ENCODE assay signal across 20 cellular contexts in the genomic region with DNA sequence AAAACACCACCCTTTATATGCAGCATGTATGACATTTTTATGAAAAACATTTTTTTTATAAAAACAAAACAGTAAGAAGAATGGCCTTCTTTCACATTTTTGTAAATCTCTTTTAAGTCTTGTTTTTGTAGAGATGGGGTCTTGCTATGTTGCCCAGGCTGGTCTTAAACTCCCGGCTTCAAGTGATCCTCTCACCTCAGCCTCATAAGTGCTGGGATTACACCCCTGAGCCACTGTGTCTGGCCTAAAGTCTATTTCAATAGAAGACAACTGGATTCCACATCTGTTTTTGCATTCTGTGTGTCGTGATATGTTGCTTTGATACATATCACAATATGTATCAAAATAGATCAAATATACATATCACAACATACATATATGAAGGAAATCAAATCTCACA.
DNase-seq lines count a peak whose midpoint lies in the region; ATAC-seq, FAIRE-seq and TF ChIP-seq lines count a peak whose summit lies in the region.
"Had no signal": no experiment of that assay in that cellular context is flagged by ENCODE, and none has a peak within 500 bp of the region (broad histone marks: within the 10 kb centered on the region; RNA-seq: fewer than 3 reads in every experiment).

No MANE protein-coding gene starts in this region.

- DNase-seq in HepG2 (ENCODE audit: low spot score) (no peak), right lobe of liver (no peak), endothelial cell of umbilical vein (ENCODE audit: low read depth, low spot score) (no peak), nucleus accumbens (lab: John Stamatoyannopoulos, UW) (no peak)
- no peak for DNase-seq in stimulated activated naive B cell treated with anti-CD40 and anti-IgM and Interleukin-4, amounts not matched to agents 10 μg/mL and 1 μg/mL and 100 μg/mL, for 72 hours
- DNase-seq: AML-193; Caco-2; Calu3; CD4-positive, alpha-beta T cell; CD8-positive, alpha-beta T cell; DMS79 treated with DMSO at 0.1 percent for 48 hours; GF-D8 had no signal

- FAIRE-seq in HepG2 (lab: Jason Lieb, UNC) (no peak), endothelial cell of umbilical vein (lab: Jason Lieb, UNC) (no peak)
- FAIRE-seq: D721Med, G401.6, GM12891 had no signal

- no peaks in the 10 kb centered on the region for H3K27me3 Mint-ChIP-seq in stimulated activated naive B cell treated with anti-CD40 and anti-IgM and Interleukin-4, amounts not matched to agents 10 μg/mL and 1 μg/mL and 100 μg/mL, for 72 hours
- H3K27me3 Mint-ChIP-seq: B cell; CD4-positive, alpha-beta T cell had no signal

- TF ChIP-seq RAD21 in HepG2 (CRISPR knock-in tag; IDR thresholded peaks at IDR 0.05), result no peak

- H3K36me3 ChIP-seq in HepG2 (replicated peaks in 1 of 2; ENCODE audit: control insufficient read depth in 1 of 2, insufficient read depth in 2 of 2, low read length in 2 of 2) (peaks cover 0 to 3% of the 10 kb centered on the region in 2 experiments; a peak in 2 of 5 replicates), right lobe of liver (peaks cover 0 to 20% (median 6%) of the 10 kb centered on the region in 4 donors), endothelial cell of umbilical vein (ENCODE audit: control insufficient read depth in 2 of 2, extremely low read depth in 1 of 2, insufficient read depth in 2 of 2, low read length in 2 of 2) (peaks cover 24 to 59% of the 10 kb centered on the region in 2 experiments)

- peaks cover 0 to 2% of the 10 kb centered on the region in 2 donors for H3K4me1 Mint-ChIP-seq in stimulated activated naive B cell treated with anti-CD40 and anti-IgM and Interleukin-4, amounts not matched to agents 10 μg/mL and 1 μg/mL and 100 μg/mL, for 72 hours

- H4K20me1 ChIP-seq in HepG2 (ENCODE audit: insufficient read depth, low read length), result no peaks in the 10 kb centered on the region
- no peaks in the 10 kb centered on the region for H4K20me1 ChIP-seq in endothelial cell of umbilical vein (replicated peaks; ENCODE audit: control insufficient read depth, extremely low read depth, insufficient read depth, low read length)
- H4K20me1 ChIP-seq: BLaER1 treated with 17β-estradiol and CSF1 and Interleukin-3, amounts not matched to agents 10 nM and 100 nM had no signal

- CTCF ChIA-PET in HepG2 (lab: Yijun Ruan, JAX; ENCODE audit: low intra/inter-chr PET ratio, low total read pairs) (no interaction called here), endothelial cell of umbilical vein (lab: Charles Lee) (interaction anchor here (1.0 to 1.3 kb wide), 3 partner anchors 10 to 223 kb away, joined by 3 to 6 read pairs (median 4); no protein-coding TSS in a partner anchor)

- TF ChIP-seq CTCF in HepG2 (CRISPR knock-in tag; IDR thresholded peaks at IDR 0.05) (no peak), right lobe of liver (IDR thresholded peaks at IDR 0.05) (no peak), endothelial cell of umbilical vein (IDR thresholded peaks at IDR 0.05; ENCODE audit: extremely low read depth in 1 of 2, insufficient read depth in 1 of 2, low read depth in 1 of 2, low read length in 2 of 2) (no peak)

- no peak overlapping the region for H3K4me3 ChIP-seq in HepG2 (replicated peaks in 1 of 3; ENCODE audit: insufficient read depth in 1 of 3, low read depth in 2 of 3, low read length in 3 of 3)
- no peak overlapping the region for H3K4me3 ChIP-seq in right lobe of liver
- no peak overlapping the region for H3K4me3 ChIP-seq in endothelial cell of umbilical vein (replicated peaks in 1 of 3; ENCODE audit: insufficient read depth in 1 of 3, low read depth in 1 of 3, low read length in 3 of 3)
- H3K4me3 ChIP-seq: A549; BLaER1 treated with 17β-estradiol and CSF1 and Interleukin-3, amounts not matched to agents 10 nM and 100 nM had no signal

- TF ChIP-seq EP300 in HepG2 (IDR thresholded peaks at IDR 0.05; ENCODE audit: low read depth in 2 of 2, low read length in 2 of 2), result no peak
- TF ChIP-seq EP300 in HepG2 (CRISPR knock-in tag; IDR thresholded peaks at IDR 0.05; ENCODE audit: borderline replicate concordance), result no peak

- H3K79me2 ChIP-seq in HepG2 (ENCODE audit: insufficient read depth, low read length), result no peaks in the 10 kb centered on the region
- H3K79me2 ChIP-seq in endothelial cell of umbilical vein (ENCODE audit: control insufficient read depth, insufficient read depth, low read length), result peaks cover 89% of the 10 kb centered on the region

- no peak for ATAC-seq in HepG2
- ATAC-seq in right lobe of liver, result no peak
- no peak for ATAC-seq in stimulated activated naive B cell treated with anti-CD40 and anti-IgM and Interleukin-4, amounts not matched to agents 10 μg/mL and 1 μg/mL and 100 μg/mL, for 72 hours (replicated peaks)
- ATAC-seq: A549; CD8-positive, alpha-beta T cell had no signal

- H3K4me2 ChIP-seq in HepG2 (ENCODE audit: low read depth, low read length) (no peak overlapping the region), endothelial cell of umbilical vein (ENCODE audit: insufficient read depth, low read length) (no peak overlapping the region)
- H3K4me2 ChIP-seq: A549; BLaER1 treated with 17β-estradiol and CSF1 and Interleukin-3, amounts not matched to agents 10 nM and 100 nM had no signal

- no peaks in the 10 kb centered on the region for H3K9me3 Mint-ChIP-seq in stimulated activated naive B cell treated with anti-CD40 and anti-IgM and Interleukin-4, amounts not matched to agents 10 μg/mL and 1 μg/mL and 100 μg/mL, for 72 hours
- H3K9me3 Mint-ChIP-seq: CD4-positive, alpha-beta T cell; CD8-positive, alpha-beta T cell had no signal

- in situ Hi-C loops in HepG2 (cut with HindIII; ENCODE audit: extremely low pct_ligation_motif_present, low pct_unique_long_range_greater_than_20kb), result no loop called here

- H3K9me1 ChIP-seq in endothelial cell of umbilical vein (replicated peaks; ENCODE audit: control insufficient read depth, extremely low read depth, insufficient read depth, low read length), result no peaks in the 10 kb centered on the region

- TF ChIP-seq POLR2A in HepG2 (IDR thresholded peaks at IDR 0.05; ENCODE audit: insufficient read depth in 1 of 2, low read depth in 2 of 2, low read length in 2 of 2) (no peak), right lobe of liver (IDR thresholded peaks at IDR 0.05) (no peak), endothelial cell of umbilical vein (IDR thresholded peaks at IDR 0.05; ENCODE audit: low read depth, low read length) (no peak)

- dilution Hi-C loops in endothelial cell of umbilical vein (cut with MboI; ENCODE audit: extremely low pct_ligation_motif_present, low sequenced_read_pairs), result no loop called here

- no peaks in the 10 kb centered on the region for H3K27me3 ChIP-seq in HepG2 (ENCODE audit: control insufficient read depth in 1 of 2, insufficient read depth in 2 of 2, low read length in 2 of 2)
- H3K27me3 ChIP-seq in right lobe of liver, result no peaks in the 10 kb centered on the region
- H3K27me3 ChIP-seq in endothelial cell of umbilical vein (ENCODE audit: control insufficient read depth in 2 of 2, insufficient read depth in 2 of 2, low read length in 2 of 2), result no peaks in the 10 kb centered on the region
- H3K27me3 ChIP-seq: BLaER1 treated with 17β-estradiol and CSF1 and Interleukin-3, amounts not matched to agents 10 nM and 100 nM had no signal

- H3K4me3 Mint-ChIP-seq in stimulated activated naive B cell treated with anti-CD40 and anti-IgM and Interleukin-4, amounts not matched to agents 10 μg/mL and 1 μg/mL and 100 μg/mL, for 72 hours, result no peak overlapping the region
- H3K4me3 Mint-ChIP-seq: B cell; CD4-positive, alpha-beta T cell; CD8-positive, alpha-beta T cell had no signal

- H3K4me1 ChIP-seq in HepG2 (ENCODE audit: insufficient read depth, low read length), result no peaks in the 10 kb centered on the region
- no peaks in the 10 kb centered on the region for H3K4me1 ChIP-seq in right lobe of liver
- no peaks in the 10 kb centered on the region for H3K4me1 ChIP-seq in endothelial cell of umbilical vein (ENCODE audit: control insufficient read depth, extremely low read depth, insufficient read depth, low read length)
- H3K4me1 ChIP-seq: BLaER1 treated with 17β-estradiol and CSF1 and Interleukin-3, amounts not matched to agents 10 nM and 100 nM; Caco-2 had no signal

- H3K9me3 ChIP-seq in HepG2 (ENCODE audit: low read length) (no peaks in the 10 kb centered on the region), right lobe of liver (no peaks in the 10 kb centered on the region), endothelial cell of umbilical vein (replicated peaks; ENCODE audit: control insufficient read depth, insufficient read depth, low read length) (no peaks in the 10 kb centered on the region)
- H3K9me3 ChIP-seq: A549, Caco-2 had no signal

- 97% methylated on average over 2 of the region's 2 CpGs for WGBS in HepG2 (ENCODE audit: low lambda C conversion rate)
- 91% methylated on average over 2 of the region's 2 CpGs for WGBS in right lobe of liver (ENCODE audit: insufficient coverage, low coverage, low lambda C conversion rate, missing lambda C conversion rate)

- POLR2A ChIA-PET in HepG2 (lab: Yijun Ruan, JAX) (no interaction called here), endothelial cell of umbilical vein (lab: Charles Lee) (no interaction called here)

- intact Hi-C loops in HepG2 (cut with micrococcal nuclease; ENCODE audit: unreplicated experiment) (no loop called here), right lobe of liver (cut with DNase I) (no loop called here), endothelial cell of umbilical vein (cut with micrococcal nuclease) (loop anchor here (5.0 kb wide), 1 partner anchor 104 kb away; no protein-coding TSS in a partner anchor)

- H2AFZ ChIP-seq in HepG2 (ENCODE audit: low read length) (no peak overlapping the region), endothelial cell of umbilical vein (ENCODE audit: low read depth, low read length) (no peak overlapping the region)

- peaks cover 10 to 31% of the 10 kb centered on the region in 2 donors for H3K36me3 Mint-ChIP-seq in stimulated activated naive B cell treated with anti-CD40 and anti-IgM and Interleukin-4, amounts not matched to agents 10 μg/mL and 1 μg/mL and 100 μg/mL, for 72 hours

- H3K27ac Mint-ChIP-seq in stimulated activated naive B cell treated with anti-CD40 and anti-IgM and Interleukin-4, amounts not matched to agents 10 μg/mL and 1 μg/mL and 100 μg/mL, for 72 hours, result no peak overlapping the region
- H3K27ac Mint-ChIP-seq: B cell; CD4-positive, alpha-beta T cell; CD8-positive, alpha-beta T cell had no signal

- BruUV-seq in HepG2 (replicated peaks; lab: Mats Ljungman, UMichigan) (no TSS peak), endothelial cell of umbilical vein (replicated peaks; lab: Mats Ljungman, UMichigan) (TSS peak; percentile 2)

- no peak overlapping the region for H3K9ac ChIP-seq in HepG2 (ENCODE audit: insufficient read depth, low read depth, low read length)
- no peak overlapping the region for H3K9ac ChIP-seq in endothelial cell of umbilical vein (replicated peaks; ENCODE audit: extremely low read depth, insufficient read depth, low read length)
- H3K9ac ChIP-seq: BLaER1 treated with 17β-estradiol and CSF1 and Interleukin-3, amounts not matched to agents 10 nM and 100 nM had no signal

- no peak overlapping the region for H3K27ac ChIP-seq in HepG2 (ENCODE audit: extremely low read length, insufficient read depth, low read length)
- H3K27ac ChIP-seq in right lobe of liver, result no peak overlapping the region
- no peak overlapping the region for H3K27ac ChIP-seq in endothelial cell of umbilical vein (ENCODE audit: insufficient read depth, low read depth, low read length)
- H3K27ac ChIP-seq: 22Rv1; A549; BLaER1 treated with 17β-estradiol and CSF1 and Interleukin-3, amounts not matched to agents 10 nM and 100 nM; C4-2B had no signal

TF ChIP-seq in endothelial cell of umbilical vein, 7 proteins besides CTCF, POLR2A, EP300 and RAD21 (continues in another document):
- no peak for TF ChIP-seq MYC (IDR thresholded peaks at IDR 0.05; ENCODE audit: low read depth, low read length)
